Comparison of ENCODE assay signal across 9 cellular contexts in the genomic region with DNA sequence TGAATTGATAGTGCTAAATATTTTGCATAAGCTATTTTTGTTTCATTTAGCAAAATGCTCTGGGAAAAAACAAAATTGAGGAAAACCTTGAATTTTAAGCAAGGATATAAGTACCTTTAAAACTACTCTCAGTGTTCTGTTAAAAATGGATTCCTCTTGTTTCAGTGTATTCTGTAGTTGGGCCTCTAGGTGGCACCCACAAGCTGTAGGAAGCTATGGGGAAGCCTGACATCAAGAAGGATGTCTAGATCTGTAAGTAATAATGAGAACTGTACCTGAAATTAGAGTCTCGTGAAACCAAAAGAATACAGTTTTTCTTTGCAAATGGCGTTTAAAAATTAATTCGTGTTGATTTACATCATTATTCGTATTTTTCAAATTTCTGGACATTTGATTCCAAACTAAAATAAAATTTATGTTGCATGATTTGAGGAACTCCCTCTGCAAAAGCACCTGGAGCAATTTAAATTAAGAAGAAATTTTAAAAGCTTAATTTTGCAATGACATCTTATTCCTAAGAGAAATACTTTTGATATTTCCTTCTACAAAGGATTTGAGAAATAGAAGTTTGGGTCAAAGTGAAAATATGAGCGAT. TPM values are rescaled to one million over a fixed set of nuclear protein-coding genes. Genes with fewer than 3 reads are reported as not detected.
A peak's percentile ranks its signal among the peaks of the same experiment; 100 is the strongest.
DNase-seq lines count a peak whose midpoint lies in the region; ATAC-seq, FAIRE-seq and TF ChIP-seq lines count a peak whose summit lies in the region.
"Had no signal": no experiment of that assay in that cellular context is flagged by ENCODE, and none has a peak within 500 bp of the region (broad histone marks: within the 10 kb centered on the region; RNA-seq: fewer than 3 reads in every experiment).

No MANE protein-coding gene starts in this region.

- no peak overlapping the region for H3K4me3 Mint-ChIP-seq in activated CD8-positive, alpha-beta T cell treated with anti-CD3 and anti-CD28 coated beads, Interleukin-2, amount 10 ng/mL, durations not matched to agents 7 days and 5 days
- no peak overlapping the region for H3K4me3 Mint-ChIP-seq in natural killer cell treated with Interleukin-12 subunit alpha and Interleukin-12 subunit beta and Interleukin-15 and Interleukin-18, amount 100 ng/mL, for 72 hours
- H3K4me3 Mint-ChIP-seq: dendritic cell treated with granulocyte-macrophage colony-stimulating factor and Interleukin-4, amounts not matched to agents 40 ng/mL and 50 ng/mL, for 4 days had no signal

- no peaks in the 10 kb centered on the region for H3K36me3 Mint-ChIP-seq in activated CD8-positive, alpha-beta T cell treated with anti-CD3 and anti-CD28 coated beads, Interleukin-2, amount 10 ng/mL, durations not matched to agents 7 days and 5 days (ENCODE audit: low read depth)
- H3K36me3 Mint-ChIP-seq in natural killer cell treated with Interleukin-12 subunit alpha and Interleukin-12 subunit beta and Interleukin-15 and Interleukin-18, amount 100 ng/mL, for 72 hours = no peaks in the 10 kb centered on the region

- POLR2A ChIA-PET in activated CD8-positive, alpha-beta T cell treated with anti-CD3 and anti-CD28 coated beads, Interleukin-2, amount 10 ng/mL, durations not matched to agents 7 days and 5 days (lab: Charles Lee) = no interaction called here

- peaks cover 3% of the 10 kb centered on the region for H3K27me3 Mint-ChIP-seq in activated CD8-positive, alpha-beta T cell treated with anti-CD3 and anti-CD28 coated beads, Interleukin-2, amount 10 ng/mL, durations not matched to agents 7 days and 5 days (ENCODE audit: low read depth)
- peaks cover 0 to 2% of the 10 kb centered on the region in 2 donors for H3K27me3 Mint-ChIP-seq in natural killer cell treated with Interleukin-12 subunit alpha and Interleukin-12 subunit beta and Interleukin-15 and Interleukin-18, amount 100 ng/mL, for 72 hours
- H3K27me3 Mint-ChIP-seq: dendritic cell treated with granulocyte-macrophage colony-stimulating factor and Interleukin-4, amounts not matched to agents 40 ng/mL and 50 ng/mL, for 4 days had no signal

- DNase-seq in COR-L47 (lab: John Stamatoyannopoulos, UW) (peak; percentile 49), GM19239 (ENCODE audit: insufficient read length, low spot score) (peak; percentile 16), NCI-H526 treated with DMSO at 0.1 percent for 48 hours (lab: John Stamatoyannopoulos, UW) (peak; percentile 34), epidermal melanocyte (ENCODE audit: insufficient read length, low spot score) (peak; percentile 58), thoracic aorta (ENCODE audit: low spot score) (no peak)
- peak; percentile 77 for DNase-seq in activated CD8-positive, alpha-beta T cell treated with anti-CD3 and anti-CD28 coated beads, Interleukin-2, amount 10 ng/mL, durations not matched to agents 7 days and 5 days
- no peak for DNase-seq in natural killer cell treated with Interleukin-12 subunit alpha and Interleukin-12 subunit beta and Interleukin-15 and Interleukin-18, amount 100 ng/mL, for 72 hours (ENCODE audit: low spot score)

- peaks cover 3% of the 10 kb centered on the region for H3K4me1 Mint-ChIP-seq in activated CD8-positive, alpha-beta T cell treated with anti-CD3 and anti-CD28 coated beads, Interleukin-2, amount 10 ng/mL, durations not matched to agents 7 days and 5 days (ENCODE audit: low read depth)
- no peaks in the 10 kb centered on the region for H3K4me1 Mint-ChIP-seq in natural killer cell treated with Interleukin-12 subunit alpha and Interleukin-12 subunit beta and Interleukin-15 and Interleukin-18, amount 100 ng/mL, for 72 hours (ENCODE audit: low read depth in 2 of 2)

- H3K27ac Mint-ChIP-seq in activated CD8-positive, alpha-beta T cell treated with anti-CD3 and anti-CD28 coated beads, Interleukin-2, amount 10 ng/mL, durations not matched to agents 7 days and 5 days = no peak overlapping the region
- H3K27ac Mint-ChIP-seq in natural killer cell treated with Interleukin-12 subunit alpha and Interleukin-12 subunit beta and Interleukin-15 and Interleukin-18, amount 100 ng/mL, for 72 hours = no peak overlapping the region
- H3K27ac Mint-ChIP-seq: dendritic cell treated with granulocyte-macrophage colony-stimulating factor and Interleukin-4, amounts not matched to agents 40 ng/mL and 50 ng/mL, for 4 days had no signal

- peak; percentile 89 for FAIRE-seq in GM19239 (lab: Jason Lieb, UNC)

- peak; percentile 63 for TF ChIP-seq CTCF in thoracic aorta (IDR thresholded peaks at IDR 0.05)

- H3K36me3 ChIP-seq in thoracic aorta = no peaks in the 10 kb centered on the region

- H3K4me1 ChIP-seq in thoracic aorta (ENCODE audit: control insufficient read depth in 1 of 2, low read depth in 2 of 2) = peaks cover 0 to 4% of the 10 kb centered on the region in 2 donors

- CTCF ChIA-PET in activated CD8-positive, alpha-beta T cell treated with anti-CD3 and anti-CD28 coated beads, Interleukin-2, amount 10 ng/mL, durations not matched to agents 7 days and 5 days (lab: Charles Lee) = interaction anchor here (0.9 to 1.5 kb wide), 4 partner anchors 9 to 227 kb away, joined by 3 to 6 read pairs (median 4); no protein-coding TSS in a partner anchor

- no peak overlapping the region for H3K4me3 ChIP-seq in thoracic aorta

- no peaks in the 10 kb centered on the region for H3K9me3 Mint-ChIP-seq in activated CD8-positive, alpha-beta T cell treated with anti-CD3 and anti-CD28 coated beads, Interleukin-2, amount 10 ng/mL, durations not matched to agents 7 days and 5 days (ENCODE audit: insufficient read depth)
- no peaks in the 10 kb centered on the region for H3K9me3 Mint-ChIP-seq in natural killer cell treated with Interleukin-12 subunit alpha and Interleukin-12 subunit beta and Interleukin-15 and Interleukin-18, amount 100 ng/mL, for 72 hours
- H3K9me3 Mint-ChIP-seq: dendritic cell treated with granulocyte-macrophage colony-stimulating factor and Interleukin-4, amounts not matched to agents 40 ng/mL and 50 ng/mL, for 4 days had no signal

- H3K27ac ChIP-seq in thoracic aorta = no peak overlapping the region

- no peaks in the 10 kb centered on the region for H3K9me3 ChIP-seq in thoracic aorta

- peak; percentile 84 for ATAC-seq in HG03196 (IDR thresholded peaks at IDR 0.05; ENCODE audit: unreplicated experiment)
- peak; percentile 77 for ATAC-seq in activated CD8-positive, alpha-beta T cell treated with anti-CD3 and anti-CD28 coated beads, Interleukin-2, amount 10 ng/mL, durations not matched to agents 7 days and 5 days
- ATAC-seq in natural killer cell treated with Interleukin-12 subunit alpha and Interleukin-12 subunit beta and Interleukin-15 and Interleukin-18, amount 100 ng/mL, for 72 hours = peak; percentile 73
- ATAC-seq in thoracic aorta (ENCODE audit: insufficient number of reproducible peaks, low FRiP score, low read depth) = no peak

- no peaks in the 10 kb centered on the region for H3K27me3 ChIP-seq in thoracic aorta (replicated peaks; ENCODE audit: insufficient read depth)

RNA-seq across cellular contexts. Expression of gene TMPRSS11E, which starts 51.2 kb away (rescaled TPM):
- total RNA-seq in activated CD8-positive, alpha-beta T cell treated with anti-CD3 and anti-CD28 coated beads, Interleukin-2, amount 10 ng/mL, durations not matched to agents 7 days and 5 days = not detected
- total RNA-seq in natural killer cell treated with Interleukin-12 subunit alpha and Interleukin-12 subunit beta and Interleukin-15 and Interleukin-18, amount 100 ng/mL, for 72 hours = not detected
- not detected for total RNA-seq in thoracic aorta

Comparison
In these comparisons a context has a peak if more than half of its experiments do, and no peak if none do; other contexts are left out.
1. DNase-seq: peak in COR-L47 (single experiment), GM19239 (single experiment), NCI-H526 treated with DMSO at 0.1 percent for 48 hours (single experiment), activated CD8-positive, alpha-beta T cell treated with anti-CD3 and anti-CD28 coated beads, Interleukin-2, amount 10 ng/mL, durations not matched to agents 7 days and 5 days (single experiment) and epidermal melanocyte (single experiment); none in natural killer cell treated with Interleukin-12 subunit alpha and Interleukin-12 subunit beta and Interleukin-15 and Interleukin-18, amount 100 ng/mL, for 72 hours (single experiment) and thoracic aorta (single experiment).